In the genomic region with DNA sequence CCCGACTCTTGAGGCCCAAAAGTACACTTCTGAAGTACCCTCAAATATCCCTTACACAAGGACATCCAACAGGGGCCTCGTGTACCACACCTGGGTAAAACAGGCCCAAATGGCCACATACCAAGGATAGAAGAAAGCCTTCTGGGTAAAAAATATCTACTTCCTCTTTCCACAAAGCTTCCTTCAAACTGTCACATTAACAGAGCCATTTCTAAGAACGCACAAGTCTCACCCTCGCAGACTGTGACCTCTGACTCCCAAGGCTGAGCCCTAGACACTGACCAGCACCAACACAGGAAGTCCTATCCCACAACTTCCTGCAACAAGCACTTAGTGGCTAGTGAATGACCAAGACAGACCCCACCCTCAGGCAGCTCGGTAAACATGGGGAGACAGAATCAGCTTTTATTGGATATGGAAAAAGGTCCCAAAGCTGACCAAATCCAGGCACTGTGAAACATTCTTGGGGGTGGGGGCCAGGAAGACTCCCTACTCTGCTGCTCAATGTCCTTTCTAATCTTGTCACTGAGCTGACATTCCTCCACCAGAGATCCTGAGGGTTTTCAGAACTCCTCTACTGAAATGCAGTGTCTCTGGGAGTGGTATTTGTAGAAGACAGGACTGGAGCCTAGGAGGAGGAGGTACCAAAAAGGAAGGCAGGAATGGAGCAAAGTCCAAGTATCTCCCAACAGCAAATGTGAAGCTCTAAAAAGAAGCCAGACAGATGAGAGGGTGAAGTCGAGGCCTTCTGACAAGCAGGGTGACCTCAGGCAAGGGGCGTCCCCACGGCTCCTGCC, we compare ENCODE assay signal across 8 cellular contexts. TPM values are rescaled to one million over a fixed set of nuclear protein-coding genes. Genes with fewer than 3 reads are reported as not detected.
DNase-seq lines count a peak whose midpoint lies in the region; ATAC-seq, FAIRE-seq and TF ChIP-seq lines count a peak whose summit lies in the region.

No MANE protein-coding gene starts in this region.

- H3K27ac ChIP-seq in fibroblast of lung (ENCODE audit: insufficient read depth, low read length) (peak overlapping the region; percentile 99), pancreas (peak overlapping the region; percentile 15 to 87 (median 75))

- no peak for TF ChIP-seq POLR2A in H54 (IDR thresholded peaks at IDR 0.05; ENCODE audit: low read depth, low read length)

- H4K20me1 ChIP-seq in fibroblast of lung (ENCODE audit: control insufficient read depth, extremely low read depth, insufficient read depth, low read length) = no peaks in the 10 kb centered on the region

- 75 to 77% methylated on average over 8 of the region's 8 CpGs for WGBS in pancreas, 2 donors

- peaks cover 80% of the 10 kb centered on the region for H3K79me2 ChIP-seq in fibroblast of lung (ENCODE audit: control insufficient read depth, insufficient read depth, low read length)

- no peaks in the 10 kb centered on the region for H3K9me3 ChIP-seq in fibroblast of lung (ENCODE audit: control insufficient read depth, insufficient read depth, low read depth, low read length)
- no peaks in the 10 kb centered on the region for H3K9me3 ChIP-seq in pancreas

- H3K36me3 ChIP-seq in fibroblast of lung (ENCODE audit: control insufficient read depth, insufficient read depth, low read length) = peaks cover 16% of the 10 kb centered on the region
- H3K36me3 ChIP-seq in pancreas = peaks cover 0 to 8% (median under 1%) of the 10 kb centered on the region in 3 donors

- peak overlapping the region; percentile 62 for H3K9ac ChIP-seq in fibroblast of lung (ENCODE audit: insufficient read depth, low read length)

- no peak for TF ChIP-seq CTCF in fibroblast of lung (conservative IDR thresholded peaks at IDR 0.05 in 1 of 2, IDR thresholded peaks at IDR 0.05 in 1 of 2; ENCODE audit: low read depth in 1 of 2, low read length in 2 of 2)
- no peak for TF ChIP-seq CTCF in pancreas (IDR thresholded peaks at IDR 0.05)

- H3K27me3 ChIP-seq in fibroblast of lung (ENCODE audit: control insufficient read depth, insufficient read depth, low read length) = no peaks in the 10 kb centered on the region
- no peaks in the 10 kb centered on the region for H3K27me3 ChIP-seq in pancreas

- peaks cover 72% of the 10 kb centered on the region for H3K4me1 ChIP-seq in fibroblast of lung (ENCODE audit: control insufficient read depth, extremely low read depth, insufficient read depth, low read length)
- H3K4me1 ChIP-seq in pancreas = peaks cover 3 to 25% (median 20%) of the 10 kb centered on the region in 3 donors

- FAIRE-seq in H54 (lab: Jason Lieb, UNC) (no peak), pancreas (lab: Jason Lieb, UNC) (no peak)

- no peak overlapping the region for H3K4me3 ChIP-seq in fibroblast of lung (replicated peaks in 1 of 4; ENCODE audit: control extremely low read depth in 1 of 4, insufficient read depth in 1 of 4, low read depth in 3 of 4, low read length in 4 of 4)
- no peak overlapping the region for H3K4me3 ChIP-seq in pancreas

- intact Hi-C loops in pancreas (cut with DNase I) = no loop called here

- peak in 3 of 4 donors; percentile 24 to 60 (median 55) for ATAC-seq in pancreas
- ATAC-seq in HG03521 (IDR thresholded peaks at IDR 0.05; ENCODE audit: unreplicated experiment) = no peak
- no peak for ATAC-seq in HG02981 (IDR thresholded peaks at IDR 0.05; ENCODE audit: unreplicated experiment)

- peak overlapping the region; percentile 72 for H3K4me2 ChIP-seq in fibroblast of lung (ENCODE audit: extremely low read depth, insufficient read depth, low read length)

- no peak overlapping the region for H2AFZ ChIP-seq in fibroblast of lung (ENCODE audit: low read length)

- DNase-seq in H54 (ENCODE audit: insufficient read length, low spot score) (peak; percentile 62), RPMI8226 (peak; percentile 16), fibroblast of lung (ENCODE audit: low read depth in 2 of 2) (peak; percentile 52 to 68), pancreas (peak in 1 of 6 donors; percentile 37), DMS79 (lab: John Stamatoyannopoulos, UW) (no peak), dedifferentiated amniotic fluid mesenchymal stem cell (ENCODE audit: extremely low spot score) (no peak)

RNA-seq across cellular contexts. Expression of a gene that starts 15.9 kb away (rescaled TPM):
- total RNA-seq in fibroblast of lung (59.8 and 106 TPM in 2 replicates), pancreas (10 to 100 TPM in 4 of 6 donors, 1 to 10 TPM in 2; 6.7 to 16.7 (median 10.7) TPM)
- polyA plus RNA-seq in fibroblast of lung (131 and 190 TPM in 2 replicates), pancreas (10 to 100 TPM in 1 of 2 donors, 1 to 10 TPM in 1; 9.6 to 12.5 TPM)
- 86.6 and 115 TPM in 2 replicates for polyA plus RNA-seq in fibroblast of lung (2012)
- 424 and 573 TPM in 2 replicates for polyA minus RNA-seq in fibroblast of lung (ENCODE audit: low replicate concordance)

RNA-seq across cellular contexts. Expression of a gene that starts 16.2 kb away (rescaled TPM):
- total RNA-seq in fibroblast of lung (35.7 and 49.7 TPM in 2 replicates), pancreas (10 to 100 TPM; 10.9 to 25.6 (median 15.1) TPM)
- polyA plus RNA-seq in fibroblast of lung (27.2 and 29.5 TPM in 2 replicates), pancreas (10 to 100 TPM in 1 of 2 donors, 1 to 10 TPM in 1; 9.8 to 12.6 TPM)
- polyA plus RNA-seq in fibroblast of lung (2012) = 17.8 and 20.1 TPM in 2 replicates
- 38.8 and 58.9 TPM in 2 replicates for polyA minus RNA-seq in fibroblast of lung (ENCODE audit: low replicate concordance)

Comparison
In these comparisons a context has a peak if more than half of its experiments do, and no peak if none do; other contexts are left out.
1. DNase-seq: peak in H54 (single experiment), RPMI8226 (single experiment) and fibroblast of lung (2 of 2); none in DMS79 (single experiment) and dedifferentiated amniotic fluid mesenchymal stem cell (single experiment).
2. ATAC-seq: peak in pancreas (3 of 4); none in HG03521 (single experiment) and HG02981 (single experiment).